ENCODE assay signal across 8 cellular contexts in the genomic region with DNA sequence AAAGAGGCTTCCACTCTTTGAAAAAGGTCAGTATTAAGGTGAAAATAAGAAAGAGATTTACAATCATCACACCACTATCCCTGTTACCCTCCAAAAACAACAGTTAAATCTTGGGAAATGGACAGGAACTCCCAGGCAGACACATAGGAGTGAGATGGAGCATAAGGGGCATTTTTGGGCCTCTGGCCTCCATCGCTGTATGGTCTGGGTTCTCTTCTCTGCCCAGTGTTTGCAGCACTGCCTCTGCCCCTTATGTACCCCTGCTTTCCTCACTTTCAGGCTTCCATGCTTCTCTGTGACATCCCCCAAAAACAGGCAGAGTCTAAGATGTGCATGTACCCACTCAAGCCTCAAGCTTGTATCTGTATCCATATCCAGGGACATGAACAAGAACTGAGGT. TPM values are rescaled to one million over a fixed set of nuclear protein-coding genes. Genes with fewer than 3 reads are reported as not detected.
DNase-seq lines count a peak whose midpoint lies in the region; TF ChIP-seq lines count a peak whose summit lies in the region.

No MANE protein-coding gene starts in this region.

- no peaks in the 10 kb centered on the region for H3K79me2 ChIP-seq in MM.1S (ENCODE audit: low read length)

- H3K27me3 ChIP-seq in adipocyte (replicated peaks; ENCODE audit: control insufficient read depth, insufficient read depth, low read length) = no peaks in the 10 kb centered on the region
- H3K27me3 ChIP-seq in kidney epithelial cell (ENCODE audit: control insufficient read depth, insufficient read depth, low read length) = no peaks in the 10 kb centered on the region
- no peaks in the 10 kb centered on the region for H3K27me3 ChIP-seq in subcutaneous abdominal adipose tissue (ENCODE audit: control insufficient read depth in 5 of 5, insufficient read depth in 4 of 5, low read length in 5 of 5)
- H3K27me3 ChIP-seq in MM.1S (replicated peaks; ENCODE audit: insufficient read depth, low read length) = peaks cover 16% of the 10 kb centered on the region

- no peak for DNase-seq in activated CD4-positive, alpha-beta T cell treated with anti-CD3 and anti-CD28 coated beads, Interleukin-2, amount 10 ng/mL, durations not matched to agents 7 days and 5 days
- DNase-seq in activated CD4-positive, alpha-beta T cell treated with anti-CD3 and anti-CD28 coated beads, Interleukin-2, amount 50 U/mL, for 4 hours = no peak
- DNase-seq in adipocyte (ENCODE audit: low read depth) (no peak), kidney epithelial cell (ENCODE audit: low read depth) (no peak), MM.1S (no peak), activated gamma-delta T cell treated with Interleukin-2 at 50 U/mL for 16 hours (no peak)
- DNase-seq in stimulated activated naive CD4-positive, alpha-beta T cell treated with Interleukin-2 at 50 U/mL for 16 hours (lab: John Stamatoyannopoulos, UW) = no peak

- H3K9me3 ChIP-seq in adipocyte (ENCODE audit: control insufficient read depth, low read length) (no peaks in the 10 kb centered on the region), subcutaneous abdominal adipose tissue (ENCODE audit: control insufficient read depth in 5 of 5, low read length in 5 of 5) (no peaks in the 10 kb centered on the region), MM.1S (replicated peaks; ENCODE audit: insufficient read depth, low read length) (no peaks in the 10 kb centered on the region)

- no peak overlapping the region for H2AFZ ChIP-seq in MM.1S (ENCODE audit: low read length)

- H3K4me1 Mint-ChIP-seq in activated CD4-positive, alpha-beta T cell treated with anti-CD3 and anti-CD28 coated beads, Interleukin-2, amount 10 ng/mL, durations not matched to agents 7 days and 5 days = peaks cover 41% of the 10 kb centered on the region

- POLR2A ChIA-PET in activated CD4-positive, alpha-beta T cell treated with anti-CD3 and anti-CD28 coated beads, Interleukin-2, amount 10 ng/mL, durations not matched to agents 7 days and 5 days (lab: Charles Lee) = interaction anchor here (0.5 kb wide), 1 partner anchor 149 kb away, joined by 4 read pairs; no protein-coding TSS in a partner anchor

- H3K4me3 ChIP-seq in adipocyte (ENCODE audit: low read length) (peak overlapping the region; percentile 95), kidney epithelial cell (ENCODE audit: low read depth, low read length) (peak overlapping the region; percentile 87), subcutaneous abdominal adipose tissue (ENCODE audit: low read depth in 1 of 5, low read length in 5 of 5) (no peak overlapping the region), MM.1S (ENCODE audit: low read length) (no peak overlapping the region)

- peak overlapping the region; percentile 79 for H3K4me3 Mint-ChIP-seq in activated CD4-positive, alpha-beta T cell treated with anti-CD3 and anti-CD28 coated beads, Interleukin-2, amount 10 ng/mL, durations not matched to agents 7 days and 5 days

- no peak for TF ChIP-seq CTCF in kidney epithelial cell (IDR thresholded peaks at IDR 0.05; ENCODE audit: insufficient read depth, low read length, poor library complexity, severe bottlenecking)
- TF ChIP-seq CTCF in MM.1S (IDR thresholded peaks at IDR 0.05; ENCODE audit: low read length) = no peak

- H3F3A ChIP-seq in MM.1S (ENCODE audit: insufficient read depth, low read length) = no peaks in the 10 kb centered on the region

- H3K9me2 ChIP-seq in MM.1S (replicated peaks; ENCODE audit: insufficient read depth, low read length) = no peaks in the 10 kb centered on the region

- peaks cover 16% of the 10 kb centered on the region for H3K36me3 ChIP-seq in adipocyte (ENCODE audit: control insufficient read depth, insufficient read depth, low read length, severe bottlenecking)
- peaks cover 6% of the 10 kb centered on the region for H3K36me3 ChIP-seq in kidney epithelial cell (ENCODE audit: control insufficient read depth, insufficient read depth, low read length)
- H3K36me3 ChIP-seq in subcutaneous abdominal adipose tissue (ENCODE audit: control insufficient read depth in 5 of 5, insufficient read depth in 5 of 5, low read length in 5 of 5) = peaks cover 0 to 16% (median 8%) of the 10 kb centered on the region in 5 donors
- H3K36me3 ChIP-seq in MM.1S (replicated peaks; ENCODE audit: insufficient read depth, low read length) = no peaks in the 10 kb centered on the region

- H3K36me3 Mint-ChIP-seq in activated CD4-positive, alpha-beta T cell treated with anti-CD3 and anti-CD28 coated beads, Interleukin-2, amount 10 ng/mL, durations not matched to agents 7 days and 5 days (ENCODE audit: low read depth) = peaks cover 7% of the 10 kb centered on the region

- H3K27me3 Mint-ChIP-seq in activated CD4-positive, alpha-beta T cell treated with anti-CD3 and anti-CD28 coated beads, Interleukin-2, amount 10 ng/mL, durations not matched to agents 7 days and 5 days = peaks cover 63% of the 10 kb centered on the region

- H3K27ac ChIP-seq in subcutaneous abdominal adipose tissue (ENCODE audit: low read depth, low read length) (peak overlapping the region; percentile 95), MM.1S (ENCODE audit: low read length) (no peak overlapping the region)

- peak overlapping the region; percentile 99 for H3K9ac ChIP-seq in adipocyte (ENCODE audit: low read length)
- H3K9ac ChIP-seq in subcutaneous abdominal adipose tissue (ENCODE audit: low read length in 5 of 5) = peak overlapping the region; percentile 48 to 86 (median 63)
- no peak overlapping the region for H3K9ac ChIP-seq in MM.1S (ENCODE audit: low read length)

- no peaks in the 10 kb centered on the region for H3K9me3 Mint-ChIP-seq in activated CD4-positive, alpha-beta T cell treated with anti-CD3 and anti-CD28 coated beads, Interleukin-2, amount 10 ng/mL, durations not matched to agents 7 days and 5 days

- H3K4me1 ChIP-seq in adipocyte (ENCODE audit: control insufficient read depth, insufficient read depth, low read length) (peaks cover 52% of the 10 kb centered on the region), subcutaneous abdominal adipose tissue (ENCODE audit: control insufficient read depth in 5 of 5, insufficient read depth in 5 of 5, low read length in 5 of 5) (peaks cover 12 to 67% (median 62%) of the 10 kb centered on the region in 5 donors), MM.1S (ENCODE audit: low read length) (peaks cover 5% of the 10 kb centered on the region; the same call in 1 of the 2 replicates)

- no peaks in the 10 kb centered on the region for H4K20me1 ChIP-seq in MM.1S (ENCODE audit: insufficient read depth, low read length)

- no peak overlapping the region for H3K4me2 ChIP-seq in MM.1S (ENCODE audit: low read depth, low read length)

- no peak overlapping the region for H3K27ac Mint-ChIP-seq in activated CD4-positive, alpha-beta T cell treated with anti-CD3 and anti-CD28 coated beads, Interleukin-2, amount 10 ng/mL, durations not matched to agents 7 days and 5 days

- CTCF ChIA-PET in activated CD4-positive, alpha-beta T cell treated with anti-CD3 and anti-CD28 coated beads, Interleukin-2, amount 10 ng/mL, durations not matched to agents 7 days and 5 days (lab: Charles Lee) = interaction anchor here (1.8 kb wide), 1 partner anchor 10 kb away, joined by 8 read pairs; no protein-coding TSS in a partner anchor

RNA-seq across cellular contexts. Expression of gene HOXB2, which starts 0.6 kb away (rescaled TPM):
- total RNA-seq in activated CD4-positive, alpha-beta T cell treated with anti-CD3 and anti-CD28 coated beads, Interleukin-2, amount 10 ng/mL, durations not matched to agents 7 days and 5 days = 1 to 10 TPM; 3.4 to 4.7 TPM
- total RNA-seq in kidney epithelial cell = 15.2 and 24.6 TPM in 2 replicates

RNA-seq across cellular contexts. Expression of gene HOXB1, which starts 14.7 kb away (rescaled TPM):
- total RNA-seq in activated CD4-positive, alpha-beta T cell treated with anti-CD3 and anti-CD28 coated beads, Interleukin-2, amount 10 ng/mL, durations not matched to agents 7 days and 5 days = not detected
- not detected in 2 replicates for total RNA-seq in kidney epithelial cell

RNA-seq across cellular contexts. Expression of gene HOXB4, which starts 32.6 kb away (rescaled TPM):
- total RNA-seq in activated CD4-positive, alpha-beta T cell treated with anti-CD3 and anti-CD28 coated beads, Interleukin-2, amount 10 ng/mL, durations not matched to agents 7 days and 5 days = 1 to 10 TPM; 3.3 to 3.6 TPM
- 3.6 and 4.4 TPM in 2 replicates for total RNA-seq in kidney epithelial cell

RNA-seq across cellular contexts. Expression of gene HOXB3, which starts 44.5 kb away (rescaled TPM):
- 1 to 10 TPM; 3.1 to 4.5 TPM for total RNA-seq in activated CD4-positive, alpha-beta T cell treated with anti-CD3 and anti-CD28 coated beads, Interleukin-2, amount 10 ng/mL, durations not matched to agents 7 days and 5 days
- 24.0 and 31.1 TPM in 2 replicates for total RNA-seq in kidney epithelial cell

RNA-seq across cellular contexts. Expression of gene HOXB5, which starts 48.0 kb away (rescaled TPM):
- not detected for total RNA-seq in activated CD4-positive, alpha-beta T cell treated with anti-CD3 and anti-CD28 coated beads, Interleukin-2, amount 10 ng/mL, durations not matched to agents 7 days and 5 days
- total RNA-seq in kidney epithelial cell = 3.6 and 3.8 TPM in 2 replicates

Comparison
In these comparisons a context has a peak if more than half of its experiments do, and no peak if none do; other contexts are left out.
1. H3K4me3 ChIP-seq: peak in adipocyte (single experiment) and kidney epithelial cell (single experiment); none in subcutaneous abdominal adipose tissue (0 of 5) and MM.1S (single experiment).